ENCODE assay signal across 12 cellular contexts in the genomic region with DNA sequence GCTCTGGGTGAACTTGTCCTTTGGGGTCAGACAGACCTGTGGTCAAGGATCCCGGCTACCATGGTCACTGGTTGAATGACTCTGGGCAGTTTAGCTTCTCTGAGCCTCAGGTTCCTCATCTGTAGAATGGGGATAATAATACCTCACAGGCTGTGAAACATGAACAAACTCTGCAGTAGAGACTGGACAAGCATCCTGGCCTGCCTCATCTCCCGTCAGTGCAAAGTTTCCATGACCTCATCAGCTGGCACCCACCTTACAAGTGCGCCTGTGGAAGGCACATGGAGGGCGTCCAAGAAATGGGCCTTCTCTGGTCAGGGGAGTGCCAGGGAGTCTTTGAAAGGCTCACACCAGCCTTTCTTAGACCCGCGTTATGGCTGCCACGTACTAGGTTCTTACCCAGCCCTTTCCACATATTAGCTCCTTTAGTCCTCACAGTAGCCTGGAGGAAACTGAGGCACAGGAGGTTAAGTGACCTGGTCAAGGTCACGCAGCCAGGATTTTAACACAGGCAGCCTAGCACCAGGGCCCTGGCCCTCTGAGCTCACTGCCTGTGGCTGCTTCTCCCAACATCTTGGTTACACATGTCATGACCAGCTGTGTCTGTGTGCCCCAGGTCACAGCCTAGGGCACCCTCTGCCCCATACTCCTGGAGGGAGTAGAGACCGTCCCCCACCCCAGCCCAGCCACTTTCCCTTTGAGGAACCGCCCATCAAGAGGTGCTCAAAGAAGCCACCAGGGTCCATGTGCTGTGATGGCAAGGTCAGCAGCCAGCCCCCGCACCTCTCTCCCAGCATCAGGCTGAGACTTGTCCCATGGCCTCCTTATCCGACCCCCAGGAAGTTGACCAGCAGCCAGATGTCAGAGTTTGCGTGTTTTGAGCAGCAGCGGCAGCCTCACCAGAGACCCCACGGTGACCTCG. TPM values are rescaled to one million over a fixed set of nuclear protein-coding genes. Genes with fewer than 3 reads are reported as not detected.
DNase-seq lines count a peak whose midpoint lies in the region; ATAC-seq, FAIRE-seq and TF ChIP-seq lines count a peak whose summit lies in the region.
"Had no signal": no experiment of that assay in that cellular context is flagged by ENCODE, and none has a peak within 500 bp of the region (broad histone marks: within the 10 kb centered on the region; RNA-seq: fewer than 3 reads in every experiment).

No MANE protein-coding gene starts in this region.

- no peak for FAIRE-seq in K562 (lab: Jason Lieb, UNC)

- no peak overlapping the region for H3K4me3 ChIP-seq in GM23338
- no peak overlapping the region for H3K4me3 ChIP-seq in K562
- no peak overlapping the region for H3K4me3 ChIP-seq in skeletal muscle satellite cell (ENCODE audit: low read length)
- H3K4me3 ChIP-seq in OCI-LY7 (ENCODE audit: low read depth, low read length, poor library complexity, severe bottlenecking), result no peak overlapping the region
- H3K4me3 ChIP-seq: spleen had no signal

- H3K9ac ChIP-seq in K562 (ENCODE audit: insufficient read depth in 1 of 2, low read depth in 2 of 2, low read length in 2 of 2) (peak overlapping the region in 1 of 2 experiments; percentile 70; a peak in 2 of 4 replicates), skeletal muscle satellite cell (ENCODE audit: low read depth, low read length) (peak overlapping the region; percentile 81)
- H3K9ac ChIP-seq: KMS-11 had no signal

- TF ChIP-seq CTCF in GM23338 (conservative IDR thresholded peaks at IDR 0.05; ENCODE audit: low read depth in 2 of 2) (no peak), K562 (IDR thresholded peaks at IDR 0.05 in 2 of 3, conservative IDR thresholded peaks at IDR 0.05 in 1 of 3; ENCODE audit: insufficient read depth in 2 of 3, low read depth in 1 of 3, low read length in 3 of 3) (no peak), OCI-LY7 (conservative IDR thresholded peaks at IDR 0.05; ENCODE audit: low read length) (no peak)

- H3K9me3 ChIP-seq in K562 (replicated peaks; ENCODE audit: control insufficient read depth, insufficient read depth, low read depth, low read length) (no peaks in the 10 kb centered on the region), skeletal muscle satellite cell (replicated peaks; ENCODE audit: low read length) (no peaks in the 10 kb centered on the region), OCI-LY7 (ENCODE audit: low read length) (no peaks in the 10 kb centered on the region)
- H3K9me3 ChIP-seq: spleen had no signal

- H3K27me3 ChIP-seq in GM23338 (ENCODE audit: insufficient read depth), result no peaks in the 10 kb centered on the region
- no peaks in the 10 kb centered on the region for H3K27me3 ChIP-seq in K562 (ENCODE audit: control insufficient read depth in 2 of 2, insufficient read depth in 2 of 2, low read length in 2 of 2)
- H3K27me3 ChIP-seq in skeletal muscle satellite cell (ENCODE audit: control insufficient read depth, insufficient read depth, low read length), result no peaks in the 10 kb centered on the region
- H3K27me3 ChIP-seq: spleen had no signal

- H3K9me2 ChIP-seq in GM23338 (ENCODE audit: insufficient read depth), result no peaks in the 10 kb centered on the region
- no peaks in the 10 kb centered on the region for H3K9me2 ChIP-seq in OCI-LY7 (ENCODE audit: insufficient read depth, low read length)

- H2AFZ ChIP-seq in GM23338 (no peak overlapping the region), K562 (ENCODE audit: low read depth, low read length) (no peak overlapping the region), OCI-LY7 (ENCODE audit: low read length) (no peak overlapping the region)

- CTCF ChIA-PET in K562 (lab: Yijun Ruan, JAX; ENCODE audit: low intra/inter-chr PET ratio), result no interaction called here
- CTCF ChIA-PET in OCI-LY7 (lab: Charles Lee; ENCODE audit: unreplicated experiment), result no interaction called here

- no peak for TF ChIP-seq EP300 in K562 (IDR thresholded peaks at IDR 0.05; ENCODE audit: low read length)

- peaks cover 15% of the 10 kb centered on the region for H3K27me3 Mint-ChIP-seq in GM23338 (ENCODE audit: insufficient read depth, low read depth, poor library complexity)
- H3K27me3 Mint-ChIP-seq: activated CD4-positive, alpha-beta memory T cell treated with anti-CD3 and anti-CD28 coated beads for 36 hours had no signal

- TF ChIP-seq POLR2A in K562 (conservative IDR thresholded peaks at IDR 0.05), result no peak

- 89% methylated on average over 16 of the region's 16 CpGs for WGBS in K562 (ENCODE audit: insufficient coverage, low coverage, missing lambda C conversion rate)

- POLR2A ChIA-PET in K562 (lab: Yijun Ruan, JAX), result interaction anchor here (0.6 to 0.7 kb wide), 3 partner anchors 10 to 502 kb away, joined by 3 read pairs; no protein-coding TSS in a partner anchor
- POLR2A ChIA-PET in OCI-LY7 (lab: Charles Lee), result interaction anchor here (0.5 kb wide), 1 partner anchor 42 kb away, joined by 3 read pairs; no protein-coding TSS in a partner anchor

- intact Hi-C loops in K562 (cut with micrococcal nuclease) (no loop called here), left ventricle myocardium superior (cut with micrococcal nuclease) (no loop called here), OCI-LY7 (cut with micrococcal nuclease; ENCODE audit: unreplicated experiment) (no loop called here)

- peaks cover 56% of the 10 kb centered on the region for H3K36me3 Mint-ChIP-seq in GM23338 (ENCODE audit: low read depth)

- H3F3A ChIP-seq in GM23338 (replicated peaks; ENCODE audit: low read depth), result no peaks in the 10 kb centered on the region

- ATAC-seq in GM23338 (no peak), K562 (no peak), left ventricle myocardium superior (peak; percentile 83), HG02870 (IDR thresholded peaks at IDR 0.05; ENCODE audit: unreplicated experiment) (no peak)

- no peak overlapping the region for H3K27ac ChIP-seq in GM23338 (ENCODE audit: low read depth)
- H3K27ac ChIP-seq in K562 (ENCODE audit: extremely low read depth, low read depth, low read length), result no peak overlapping the region
- H3K27ac ChIP-seq in OCI-LY7 (ENCODE audit: low read depth, low read length, poor library complexity, severe bottlenecking), result no peak overlapping the region
- H3K27ac ChIP-seq: KMS-11 had no signal

- no peaks in the 10 kb centered on the region for H3K79me2 ChIP-seq in GM23338 (replicated peaks; ENCODE audit: insufficient read depth)
- H3K79me2 ChIP-seq in K562 (ENCODE audit: control insufficient read depth, insufficient read depth, low read length), result no peaks in the 10 kb centered on the region
- no peaks in the 10 kb centered on the region for H3K79me2 ChIP-seq in OCI-LY7 (ENCODE audit: insufficient read depth, low read depth, low read length)

- H4K20me1 ChIP-seq in GM23338 (replicated peaks; ENCODE audit: insufficient read depth) (peaks cover 2% of the 10 kb centered on the region; the same call in 1 of the 2 replicates), K562 (replicated peaks; ENCODE audit: control insufficient read depth, insufficient read depth, low read length) (no peaks in the 10 kb centered on the region), OCI-LY7 (ENCODE audit: insufficient read depth, low read length) (no peaks in the 10 kb centered on the region)

- BruUV-seq in K562 (replicated peaks; lab: Mats Ljungman, UMichigan) (no TSS peak), OCI-LY7 (replicated peaks; lab: Mats Ljungman, UMichigan) (no TSS peak)

- no peak for DNase-seq in GM23338 (ENCODE audit: low spot score)
- no peak for DNase-seq in K562 (ENCODE audit: extremely low read depth in 1 of 4, low spot score in 3 of 4)
- no peak for DNase-seq in left ventricle myocardium superior
- DNase-seq in NCI-H510A treated with DMSO at 0.1 percent for 48 hours (lab: John Stamatoyannopoulos, UW), result no peak
- DNase-seq in OCI-LY7 (ENCODE audit: low spot score), result no peak
- DNase-seq in activated naive CD4-positive, alpha-beta T cell treated with anti-CD3 and anti-CD28 coated beads, Interleukin-2, amount 50 U/mL, for 16 hours, result no peak
- DNase-seq: activated CD4-positive, alpha-beta memory T cell treated with anti-CD3 and anti-CD28 coated beads for 36 hours; DMS79; spleen had no signal

- no peak for TF ChIP-seq RAD21 in K562 (CRISPR knock-in tag; conservative IDR thresholded peaks at IDR 0.05 in 1 of 2, IDR thresholded peaks at IDR 0.05 in 1 of 2)

- H3K4me2 ChIP-seq in GM23338 (no peak overlapping the region), K562 (ENCODE audit: insufficient read depth, low read length) (no peak overlapping the region), skeletal muscle satellite cell (ENCODE audit: low read length) (no peak overlapping the region), OCI-LY7 (ENCODE audit: low read length) (no peak overlapping the region)
- H3K4me2 ChIP-seq: KMS-11 had no signal

- no peak overlapping the region for H3K4me3 Mint-ChIP-seq in GM23338
- H3K4me3 Mint-ChIP-seq: activated CD4-positive, alpha-beta memory T cell treated with anti-CD3 and anti-CD28 coated beads for 36 hours had no signal

- H3K36me3 ChIP-seq in GM23338 (ENCODE audit: insufficient read depth) (peaks cover 3% of the 10 kb centered on the region; the same call in 1 of the 2 replicates), K562 (ENCODE audit: control insufficient read depth, insufficient read depth, low read length) (peaks cover 43% of the 10 kb centered on the region; the same call in 2 of the 3 replicates), skeletal muscle satellite cell (ENCODE audit: insufficient read depth, low read length) (peaks cover 62% of the 10 kb centered on the region), OCI-LY7 (ENCODE audit: insufficient read depth, low read length) (peaks cover 44% of the 10 kb centered on the region)

- H3K9me1 ChIP-seq in K562 (ENCODE audit: control insufficient read depth, insufficient read depth, low read length), result no peaks in the 10 kb centered on the region

- H3K4me1 Mint-ChIP-seq in GM23338, result no peaks in the 10 kb centered on the region; the same call in 2 of the 3 replicates

- in situ Hi-C loops in K562 (cut with MboI), result no loop called here

- H3K9me3 Mint-ChIP-seq in GM23338, result no peaks in the 10 kb centered on the region; the same call in 2 of the 3 replicates
- H3K9me3 Mint-ChIP-seq: activated CD4-positive, alpha-beta memory T cell treated with anti-CD3 and anti-CD28 coated beads for 36 hours had no signal

- 0 out of 2 replicates have a peak overlapping the region, but pooled peaks have one; percentile 56 for H3K27ac Mint-ChIP-seq in GM23338
- H3K27ac Mint-ChIP-seq: activated CD4-positive, alpha-beta memory T cell treated with anti-CD3 and anti-CD28 coated beads for 36 hours had no signal

- H3K4me1 ChIP-seq in GM23338 (ENCODE audit: insufficient read depth) (no peaks in the 10 kb centered on the region), K562 (replicated peaks in 1 of 2; ENCODE audit: control insufficient read depth in 2 of 2, insufficient read depth in 2 of 2, low read length in 2 of 2) (peaks cover 0 to 9% of the 10 kb centered on the region in 2 experiments; a peak in 2 of 5 replicates), skeletal muscle satellite cell (ENCODE audit: control insufficient read depth, insufficient read depth, low read length) (peaks cover 23% of the 10 kb centered on the region), OCI-LY7 (ENCODE audit: insufficient read depth, low read length, poor library complexity, severe bottlenecking) (no peaks in the 10 kb centered on the region)

RNA-seq across cellular contexts. Expression of a gene that starts 39.4 kb away (rescaled TPM):
- 30.9 and 69.2 TPM in 2 replicates for total RNA-seq in GM23338 (2014; rRNA removed; shearing (Covaris generic))
- polyA plus RNA-seq in GM23338 (2016; fragmentation: Nextera tagmentation; extraction: Ambion mirVana) (148 and 160 TPM in 2 replicates), K562 (2011; rRNA removed) (110 and 134 TPM in 2 replicates), K562 (2014; fragmentation: Illumina TruSeq; extraction: Trizol) (80.2 and 96.2 TPM in 2 replicates), K562 (2014; fragmentation: Nextera tagmentation; extraction: Ambion mirVana) (100 to 1,000 TPM; 319 to 328 TPM), K562 (2014; rRNA removed) (112 and 124 TPM in 2 replicates)
- 7.4 and 7.5 TPM in 2 replicates for total RNA-seq in K562 (2011; cell fraction: chromatin; rRNA removed; ENCODE audit: low replicate concordance)
- 12.2 and 13.7 TPM in 2 replicates for total RNA-seq in K562 (2011; cell fraction: nucleolus; rRNA removed)
- 10.2 and 11.1 TPM in 2 replicates for total RNA-seq in K562 (2011; cell fraction: nucleoplasm; rRNA removed)
- total RNA-seq in K562 (2014; rRNA removed) (67.4 and 70.7 TPM in 2 replicates), K562 (2014; rRNA removed; fragmentation: Illumina TruSeq; extraction: Trizol) (92.1 and 105 TPM in 2 replicates), K562 (2015; rRNA removed; fragmentation: Illumina TruSeq; extraction: Trizol) (82.4 and 88.9 TPM in 2 replicates), K562 (2021) (63.7 and 70.8 TPM in 2 replicates), left ventricle myocardium superior (22.3 TPM), OCI-LY7 (2022) (48.4 and 63.1 TPM in 2 replicates)
- 73.9 and 87.3 TPM in 2 replicates for polyA plus RNA-seq in K562 (2011; cell fraction: cytosol; rRNA removed)
- 31.9 and 44.8 TPM in 2 replicates for polyA plus RNA-seq in K562 (2011; cell fraction: nucleus; rRNA removed)
- polyA plus RNA-seq in K562 (2012), result 48.7 and 91.6 TPM in 2 replicates
- 62.8 and 70.0 TPM in 2 replicates for polyA minus RNA-seq in K562 (2011; rRNA and poly(A)+ RNA removed)
- 24.8 and 36.9 TPM in 2 replicates for polyA minus RNA-seq in K562 (2011; cell fraction: cytosol; rRNA and poly(A)+ RNA removed)
- polyA minus RNA-seq in K562 (2011; cell fraction: nucleus; rRNA and poly(A)+ RNA removed), result 6.6 and 14.6 TPM in 2 replicates
- 67.7 and 73.2 TPM in 2 replicates for total RNA-seq in skeletal muscle satellite cell (2012; rRNA removed)
- 34.5 and 45.0 TPM in 2 replicates for total RNA-seq in OCI-LY7 (2014; rRNA removed; shearing (Covaris generic))
